In genomic region chr5:153066281-153066680, GRCh38 we compare ENCODE assay signal across 33 cellular contexts.
"Had no signal": no experiment of that assay in that cellular context is flagged by ENCODE, and none has a peak within 500 bp of the region (broad histone marks: within the 10 kb centered on the region; RNA-seq: fewer than 3 reads in every experiment).

No MANE protein-coding gene starts in this region.

- H3K36me3 Mint-ChIP-seq: activated CD4-positive, alpha-beta memory T cell treated with anti-CD3 and anti-CD28 coated beads for 36 hours; activated CD8-positive, alpha-beta memory T cell treated with anti-CD3 and anti-CD28 coated beads, Interleukin-2, amount 10 ng/mL, durations not matched to agents 7 days and 5 days; activated naive CD8-positive, alpha-beta T cell had no signal

- H3K4me3 ChIP-seq: coronary artery, dorsolateral prefrontal cortex, esophagus muscularis mucosa, gastroesophageal sphincter had no signal

- H3K27me3 Mint-ChIP-seq: activated B cell treated with CpG ODN at 0.5 μM for 24 hours; activated CD4-positive, alpha-beta memory T cell treated with anti-CD3 and anti-CD28 coated beads for 36 hours; activated CD8-positive, alpha-beta memory T cell treated with anti-CD3 and anti-CD28 coated beads, Interleukin-2, amount 10 ng/mL, durations not matched to agents 7 days and 5 days; activated naive CD8-positive, alpha-beta T cell; activated T-cell treated with anti-CD3 and anti-CD28 coated beads, Interleukin-2, amount 50 U/mL, for 24 hours; central memory CD8-positive, alpha-beta T cell; dendritic cell treated with granulocyte-macrophage colony-stimulating factor and Interleukin-4, amounts not matched to agents 40 ng/mL and 50 ng/mL, for 4 days; T-helper 17 cell had no signal

- H3K4me1 Mint-ChIP-seq: activated B cell treated with CpG ODN at 0.5 μM for 24 hours; activated CD8-positive, alpha-beta memory T cell treated with anti-CD3 and anti-CD28 coated beads, Interleukin-2, amount 10 ng/mL, durations not matched to agents 7 days and 5 days; central memory CD8-positive, alpha-beta T cell; T-helper 17 cell had no signal

- H3K36me3 ChIP-seq: brain microvascular endothelial cell, esophagus muscularis mucosa, gastroesophageal sphincter, WERI-Rb-1 had no signal

- H3K27ac Mint-ChIP-seq: activated B cell treated with CpG ODN at 0.5 μM for 24 hours; activated CD4-positive, alpha-beta memory T cell treated with anti-CD3 and anti-CD28 coated beads for 36 hours; activated CD8-positive, alpha-beta memory T cell treated with anti-CD3 and anti-CD28 coated beads, Interleukin-2, amount 10 ng/mL, durations not matched to agents 7 days and 5 days; activated CD8-positive, alpha-beta T cell treated with anti-CD3 and anti-CD28 coated beads, Interleukin-2, amount 10 ng/mL, durations not matched to agents 7 days and 5 days; activated naive CD8-positive, alpha-beta T cell; activated T-cell treated with anti-CD3 and anti-CD28 coated beads, Interleukin-2, amount 50 U/mL, for 24 hours; activated T-cell treated with anti-CD3 and anti-CD28 coated beads, Interleukin-2, amount 50 U/mL, for 72 hours; dendritic cell treated with granulocyte-macrophage colony-stimulating factor and Interleukin-4, amounts not matched to agents 40 ng/mL and 50 ng/mL, for 4 days; endodermal cell; T-helper 17 cell; T-helper 2 cell treated with Interferon-gamma antibody and Interleukin-4, amounts not matched to agents 5 μg/mL and 100 μg/mL, for 36 hours had no signal

- H3K27ac ChIP-seq: brain microvascular endothelial cell, coronary artery, dorsolateral prefrontal cortex, esophagus muscularis mucosa, gastroesophageal sphincter, WERI-Rb-1 had no signal

- H3K9me3 ChIP-seq: esophagus muscularis mucosa, gastroesophageal sphincter had no signal

- H3K4me1 ChIP-seq: esophagus muscularis mucosa, gastroesophageal sphincter had no signal

- ATAC-seq: activated CD4-positive, CD25-positive, alpha-beta regulatory T cell treated with anti-CD3 and anti-CD28 coated beads, Interleukin-2, amount 50 U/mL, for 24 hours; activated CD8-positive, alpha-beta memory T cell treated with anti-CD3 and anti-CD28 coated beads, Interleukin-2, amount 10 ng/mL, durations not matched to agents 7 days and 5 days; activated CD8-positive, alpha-beta T cell treated with anti-CD3 and anti-CD28 coated beads, Interleukin-2, amount 10 ng/mL, durations not matched to agents 7 days and 5 days; activated T-cell treated with anti-CD3 and anti-CD28 coated beads, Interleukin-2, amount 50 U/mL, for 72 hours; gastroesophageal sphincter; T-helper 17 cell had no signal

- DNase-seq: activated B cell treated with CpG ODN at 0.5 μM for 24 hours; activated CD4-positive, alpha-beta memory T cell treated with anti-CD3 and anti-CD28 coated beads for 36 hours; activated CD4-positive, alpha-beta T cell treated with anti-CD3 and anti-CD28 coated beads for 48 hours; activated CD8-positive, alpha-beta memory T cell treated with anti-CD3 and anti-CD28 coated beads, Interleukin-2, amount 10 ng/mL, durations not matched to agents 7 days and 5 days; activated CD8-positive, alpha-beta memory T cell treated with anti-CD3 and anti-CD28 coated beads, Interleukin-2, amount 50 U/mL, for 48 hours; activated CD8-positive, alpha-beta T cell treated with anti-CD3 and anti-CD28 coated beads, Interleukin-2, amount 10 ng/mL, durations not matched to agents 7 days and 5 days; activated effector memory CD4-positive, alpha-beta T cell treated with Interleukin-2 at 50 U/mL for 16 hours; activated gamma-delta T cell treated with Interleukin-2 at 50 U/mL for 16 hours; activated naive CD4-positive, alpha-beta T cell treated with anti-CD3 and anti-CD28 coated beads, Interleukin-2, amount 50 U/mL, for 16 hours; activated naive CD4-positive, alpha-beta T cell treated with Interleukin-2 at 50 U/mL for 16 hours; activated T-cell treated with anti-CD3 and anti-CD28 coated beads for 4 hours; activated T-cell treated with anti-CD3 and anti-CD28 coated beads, Interleukin-2, amount 50 U/mL, for 24 hours; activated T-cell treated with anti-CD3 and anti-CD28 coated beads, Interleukin-2, amount 50 U/mL, for 72 hours; amniotic stem cell; anterior cingulate cortex; brain microvascular endothelial cell; dorsolateral prefrontal cortex; effector memory CD4-positive, alpha-beta T cell; endodermal cell; erythroblast; foreskin melanocyte; T-helper 1 cell; T-helper 17 cell; T1000; WERI-Rb-1 had no signal

- H3K4me3 Mint-ChIP-seq: activated B cell treated with CpG ODN at 0.5 μM for 24 hours; activated CD4-positive, alpha-beta memory T cell treated with anti-CD3 and anti-CD28 coated beads for 36 hours; activated CD8-positive, alpha-beta memory T cell treated with anti-CD3 and anti-CD28 coated beads, Interleukin-2, amount 10 ng/mL, durations not matched to agents 7 days and 5 days; activated CD8-positive, alpha-beta T cell treated with anti-CD3 and anti-CD28 coated beads, Interleukin-2, amount 10 ng/mL, durations not matched to agents 7 days and 5 days; activated naive CD8-positive, alpha-beta T cell; activated T-cell treated with anti-CD3 and anti-CD28 coated beads, Interleukin-2, amount 50 U/mL, for 24 hours; activated T-cell treated with anti-CD3 and anti-CD28 coated beads, Interleukin-2, amount 50 U/mL, for 72 hours; central memory CD8-positive, alpha-beta T cell; dendritic cell treated with granulocyte-macrophage colony-stimulating factor and Interleukin-4, amounts not matched to agents 40 ng/mL and 50 ng/mL, for 4 days; endodermal cell; T-helper 17 cell; T-helper 2 cell treated with Interferon-gamma antibody and Interleukin-4, amounts not matched to agents 5 μg/mL and 100 μg/mL, for 36 hours had no signal

- H3K27me3 ChIP-seq: brain microvascular endothelial cell, esophagus muscularis mucosa, gastroesophageal sphincter had no signal

- H3K9me3 Mint-ChIP-seq: activated B cell treated with CpG ODN at 0.5 μM for 24 hours, endodermal cell had no signal
